In genomic region chr2:219253753-219254589, GRCh38 we compare ENCODE assay signal across 8 cellular contexts. TPM values are rescaled to one million over a fixed set of nuclear protein-coding genes. Genes with fewer than 3 reads are reported as not detected.
A peak's percentile ranks its signal among the peaks of the same experiment; 100 is the strongest.
DNase-seq lines count a peak whose midpoint lies in the region; ATAC-seq and TF ChIP-seq lines count a peak whose summit lies in the region.

Gene TUBA4A (minus strand): TSS chr2:219253918. CDS start chr2:219253858, 60 bp downstream.

- no peaks in the 10 kb centered on the region for H3K27me3 Mint-ChIP-seq in IgD-negative memory B cell
- H3K27me3 Mint-ChIP-seq in activated T-helper 17 cell treated with anti-CD3 and anti-CD28 coated beads, Interleukin-2, amount 50 U/mL, for 72 hours: no peaks in the 10 kb centered on the region
- peaks cover 71% of the 10 kb centered on the region for H3K27me3 Mint-ChIP-seq in nephron (ENCODE audit: low read depth)

- H3K4me3 ChIP-seq in fibroblast of mammary gland (ENCODE audit: control insufficient read depth, low read depth, low read length): peak within 1 kb of the TSS; percentile 44

- peak within 1 kb of the TSS; percentile 88 to 99 (median 88) for H3K27ac Mint-ChIP-seq in IgD-negative memory B cell
- H3K27ac Mint-ChIP-seq in activated T-helper 17 cell treated with anti-CD3 and anti-CD28 coated beads, Interleukin-2, amount 50 U/mL, for 72 hours: peak within 1 kb of the TSS; percentile 95
- peak within 1 kb of the TSS; percentile 15 to 75 (median 45) for H3K27ac Mint-ChIP-seq in nephron

- ATAC-seq in GM21515 (IDR thresholded peaks at IDR 0.05; ENCODE audit: unreplicated experiment): peak; percentile 48
- peak; percentile 69 for ATAC-seq in activated T-helper 17 cell treated with anti-CD3 and anti-CD28 coated beads, Interleukin-2, amount 50 U/mL, for 72 hours (replicated peaks)
- ATAC-seq in stimulated activated naive CD8-positive, alpha-beta T cell treated with anti-CD3 and anti-CD28 coated beads, Interleukin-15, Interleukin-2, amounts not matched to agents 100 U/mL and 50 U/mL, for 24 hours: peak; percentile 75

- POLR2A ChIA-PET in RWPE1 (lab: Yijun Ruan, JAX; ENCODE audit: low non-redundant PET): interaction anchor here (0.6 to 4.9 kb wide), 5 partner anchors 9 to 463 kb away, joined by 3 to 35 read pairs (median 6); partner anchors contain the start of genes DNAJB2, GLB1L and STK16

- DNase-seq in DMS153 (lab: John Stamatoyannopoulos, UW): peak; percentile 71
- DNase-seq in RWPE1 (ENCODE audit: low spot score): peak; percentile 92
- DNase-seq in fibroblast of mammary gland (ENCODE audit: low read depth): peak; percentile 35
- peak; percentile 92 for DNase-seq in stimulated activated naive CD8-positive, alpha-beta T cell treated with anti-CD3 and anti-CD28 coated beads, Interleukin-15, Interleukin-2, amounts not matched to agents 100 U/mL and 50 U/mL, for 24 hours

- CTCF ChIA-PET in RWPE1 (lab: Yijun Ruan, JAX): interaction anchor here (0.6 to 3.2 kb wide), 7 partner anchors 23 to 94 kb away, joined by 3 to 22 read pairs (median 4); partner anchors contain the start of gene DNAJB2

- H3K4me3 Mint-ChIP-seq in IgD-negative memory B cell: peak within 1 kb of the TSS; percentile 84 to 97 (median 95)
- peak within 1 kb of the TSS; percentile 81 for H3K4me3 Mint-ChIP-seq in activated T-helper 17 cell treated with anti-CD3 and anti-CD28 coated beads, Interleukin-2, amount 50 U/mL, for 72 hours
- peak within 1 kb of the TSS; percentile 77 to 83 (median 81) for H3K4me3 Mint-ChIP-seq in nephron

- H3K36me3 Mint-ChIP-seq in IgD-negative memory B cell: peaks cover 6% of the 10 kb centered on the region
- H3K36me3 Mint-ChIP-seq in activated T-helper 17 cell treated with anti-CD3 and anti-CD28 coated beads, Interleukin-2, amount 50 U/mL, for 72 hours (ENCODE audit: low read depth): peaks cover 48% of the 10 kb centered on the region
- H3K36me3 Mint-ChIP-seq in nephron (ENCODE audit: low read depth): no peaks in the 10 kb centered on the region

- peak within 1 kb of the TSS; percentile 98 for H3K27ac ChIP-seq in RWPE1

- H3K4me1 Mint-ChIP-seq in IgD-negative memory B cell (peaks cover 29 to 42% (median 36%) of the 10 kb centered on the region in 3 donors), nephron (peaks cover 43% of the 10 kb centered on the region)
- peaks cover 35% of the 10 kb centered on the region for H3K4me1 Mint-ChIP-seq in activated T-helper 17 cell treated with anti-CD3 and anti-CD28 coated beads, Interleukin-2, amount 50 U/mL, for 72 hours

- no peak for TF ChIP-seq CTCF in RWPE1 (conservative IDR thresholded peaks at IDR 0.05; ENCODE audit: low read depth)
- no peak for TF ChIP-seq CTCF in fibroblast of mammary gland (conservative IDR thresholded peaks at IDR 0.05; ENCODE audit: control insufficient read depth, insufficient read depth, low read depth, low read length)
- no peak for TF ChIP-seq CTCF in nephron (IDR thresholded peaks at IDR 0.05; ENCODE audit: unreplicated experiment in 3 of 3)

- no peaks in the 10 kb centered on the region for H3K9me3 Mint-ChIP-seq in IgD-negative memory B cell
- H3K9me3 Mint-ChIP-seq in activated T-helper 17 cell treated with anti-CD3 and anti-CD28 coated beads, Interleukin-2, amount 50 U/mL, for 72 hours: no peaks in the 10 kb centered on the region
- H3K9me3 Mint-ChIP-seq in nephron: no peaks in the 10 kb centered on the region

RNA-seq across cellular contexts. Expression of gene TUBA4A, which starts in this region (rescaled TPM):
- 229 TPM for polyA plus RNA-seq in IgD-negative memory B cell
- total RNA-seq in activated T-helper 17 cell treated with anti-CD3 and anti-CD28 coated beads, Interleukin-2, amount 50 U/mL, for 72 hours: 100 to 1,000 TPM; 347 to 530 TPM

Comparison
In these comparisons a context has a peak if more than half of its experiments do, and no peak if none do; other contexts are left out.
1. Peak in every context shown above with its lines: DNase-seq, ATAC-seq, H3K4me3 ChIP-seq and H3K27ac ChIP-seq.
2. DNase-seq: peak in every context shown above with its lines; median percentile 92 in RWPE1; 92 in stimulated activated naive CD8-positive, alpha-beta T cell treated with anti-CD3 and anti-CD28 coated beads, Interleukin-15, Interleukin-2, amounts not matched to agents 100 U/mL and 50 U/mL, for 24 hours; 71 in DMS153; 35 in fibroblast of mammary gland.
3. H3K27ac Mint-ChIP-seq: peak in every context shown above with its lines; median percentile 95 in activated T-helper 17 cell treated with anti-CD3 and anti-CD28 coated beads, Interleukin-2, amount 50 U/mL, for 72 hours; 88 in IgD-negative memory B cell; 45 in nephron.